In genomic region chr4:180828455-180829018, GRCh38 we compare ENCODE assay signal across 8 cellular contexts.
DNase-seq lines count a peak whose midpoint lies in the region; ATAC-seq and TF ChIP-seq lines count a peak whose summit lies in the region.

No MANE protein-coding gene starts in this region.

- H3K27ac ChIP-seq in left lung: no peak overlapping the region
- no peak overlapping the region for H3K27ac ChIP-seq in naive thymus-derived CD4-positive, alpha-beta T cell (ENCODE audit: low read depth, low read length)

- H3K4me1 ChIP-seq in HAP-1 (peaks cover 25% of the 10 kb centered on the region), left lung (no peaks in the 10 kb centered on the region)
- H3K4me1 ChIP-seq in naive thymus-derived CD4-positive, alpha-beta T cell (ENCODE audit: control insufficient read depth in 2 of 2, insufficient read depth in 2 of 2, low read length in 2 of 2): no peaks in the 10 kb centered on the region

- H3K27ac Mint-ChIP-seq in naive thymus-derived CD4-positive, alpha-beta T cell: no peak overlapping the region

- ATAC-seq in left lung (peak; percentile 69), HG02938 (IDR thresholded peaks at IDR 0.05; ENCODE audit: unreplicated experiment) (no peak)
- no peak for ATAC-seq in naive thymus-derived CD4-positive, alpha-beta T cell
- no peak for ATAC-seq in activated CD4-positive, CD25-positive, alpha-beta regulatory T cell treated with anti-CD3 and anti-CD28 coated beads, Interleukin-2, amount 50 U/mL, for 24 hours

- intact Hi-C loops in left lung (cut with DNase I): no loop called here
- intact Hi-C loops in naive thymus-derived CD4-positive, alpha-beta T cell (cut with micrococcal nuclease): no loop called here

- peak; percentile 31 for DNase-seq in AG08396 (ENCODE audit: low spot score)
- peak; percentile 74 to 84 for DNase-seq in HAP-1 (ENCODE audit: low spot score in 2 of 2)
- DNase-seq in NCI-H446 treated with DMSO at 0.1 percent for 48 hours (lab: John Stamatoyannopoulos, UW): peak; percentile 1
- DNase-seq in astrocyte of the hippocampus (ENCODE audit: low read depth, low spot score): peak; percentile 82
- DNase-seq in left lung: no peak
- no peak for DNase-seq in naive thymus-derived CD4-positive, alpha-beta T cell

- H3K9me3 ChIP-seq in HAP-1 (no peaks in the 10 kb centered on the region), left lung (no peaks in the 10 kb centered on the region)
- H3K9me3 ChIP-seq in naive thymus-derived CD4-positive, alpha-beta T cell (ENCODE audit: control insufficient read depth in 2 of 3, low read length in 3 of 3): no peaks in the 10 kb centered on the region

- H3K4me1 Mint-ChIP-seq in naive thymus-derived CD4-positive, alpha-beta T cell: peaks cover 0 to 4% (median 0%) of the 10 kb centered on the region in 7 donors

- H3K4me3 ChIP-seq in HAP-1: no peak overlapping the region
- H3K4me3 ChIP-seq in left lung: no peak overlapping the region
- H3K4me3 ChIP-seq in naive thymus-derived CD4-positive, alpha-beta T cell (ENCODE audit: low read length): no peak overlapping the region

- in situ Hi-C loops in HAP-1 (cut with MboI; ENCODE audit: low sequenced_read_pairs): loop anchor here (25.0 kb wide), 1 partner anchor 709 kb away; no protein-coding TSS in a partner anchor

- peaks cover 0 to 5% (median 0%) of the 10 kb centered on the region in 5 donors for H3K36me3 Mint-ChIP-seq in naive thymus-derived CD4-positive, alpha-beta T cell

- peaks cover 0 to 6% (median 0%) of the 10 kb centered on the region in 11 donors for H3K9me3 Mint-ChIP-seq in naive thymus-derived CD4-positive, alpha-beta T cell

- POLR2A ChIA-PET in naive thymus-derived CD4-positive, alpha-beta T cell (lab: Charles Lee): no interaction called here

- CTCF ChIA-PET in naive thymus-derived CD4-positive, alpha-beta T cell (lab: Charles Lee): no interaction called here

- TF ChIP-seq CTCF in left lung (IDR thresholded peaks at IDR 0.05): peak; percentile 41 to 48

- H3K4me3 Mint-ChIP-seq in naive thymus-derived CD4-positive, alpha-beta T cell: no peak overlapping the region

- H3K27me3 Mint-ChIP-seq in naive thymus-derived CD4-positive, alpha-beta T cell: no peaks in the 10 kb centered on the region

- H3K36me3 ChIP-seq in HAP-1 (replicated peaks): no peaks in the 10 kb centered on the region
- H3K36me3 ChIP-seq in left lung: no peaks in the 10 kb centered on the region
- no peaks in the 10 kb centered on the region for H3K36me3 ChIP-seq in naive thymus-derived CD4-positive, alpha-beta T cell (ENCODE audit: control insufficient read depth in 2 of 3, insufficient read depth in 3 of 3, low read length in 3 of 3)

- H3K27me3 ChIP-seq in HAP-1 (ENCODE audit: low read depth): no peaks in the 10 kb centered on the region
- no peaks in the 10 kb centered on the region for H3K27me3 ChIP-seq in left lung
- H3K27me3 ChIP-seq in naive thymus-derived CD4-positive, alpha-beta T cell (ENCODE audit: control insufficient read depth in 2 of 2, insufficient read depth in 2 of 2, low read length in 2 of 2): no peaks in the 10 kb centered on the region

Comparison
In these comparisons a context has a peak if more than half of its experiments do, and no peak if none do; other contexts are left out.
1. DNase-seq: peak in AG08396 (single experiment), HAP-1 (2 of 2), NCI-H446 treated with DMSO at 0.1 percent for 48 hours (single experiment) and astrocyte of the hippocampus (single experiment); none in left lung (0 of 2) and naive thymus-derived CD4-positive, alpha-beta T cell (0 of 9).